ENCODE assay signal across 17 cellular contexts in genomic region chr16:56202036-56202435, GRCh38. TPM values are rescaled to one million over a fixed set of nuclear protein-coding genes. Genes with fewer than 3 reads are reported as not detected.
A peak's percentile ranks its signal among the peaks of the same experiment; 100 is the strongest.
DNase-seq lines count a peak whose midpoint lies in the region; ATAC-seq, FAIRE-seq and TF ChIP-seq lines count a peak whose summit lies in the region.
"Had no signal": no experiment of that assay in that cellular context is flagged by ENCODE, and none has a peak within 500 bp of the region (broad histone marks: within the 10 kb centered on the region; RNA-seq: fewer than 3 reads in every experiment).

No MANE protein-coding gene starts in this region.

- H3K4me1 ChIP-seq in PC-9 (replicated peaks; ENCODE audit: insufficient read depth) = peaks cover 15% of the 10 kb centered on the region
- H3K4me1 ChIP-seq: thyroid gland had no signal

- CTCF ChIA-PET in PC-9 (lab: Charles Lee) = no interaction called here

- no peaks in the 10 kb centered on the region for H3F3A ChIP-seq in PC-9 (ENCODE audit: insufficient read depth, low read depth)

- FAIRE-seq in RCC 7860 (lab: Jason Lieb, UNC) = no peak
- FAIRE-seq: endometrium, H54 had no signal

- peak; percentile 36 to 39 for ATAC-seq in activated CD4-positive, CD25-positive, alpha-beta regulatory T cell treated with anti-CD3 and anti-CD28 coated beads, Interleukin-2, amount 50 U/mL, for 24 hours
- ATAC-seq in left lobe of liver (peak; percentile 57), HG03280 (IDR thresholded peaks at IDR 0.05; ENCODE audit: unreplicated experiment) (no peak)

- H3K79me2 ChIP-seq in PC-9 (ENCODE audit: low read depth) = no peaks in the 10 kb centered on the region

- no peak for TF ChIP-seq CTCF in PC-9 (conservative IDR thresholded peaks at IDR 0.05)

- no peaks in the 10 kb centered on the region for H3K27me3 ChIP-seq in PC-9 (ENCODE audit: insufficient read depth, low read depth)
- H3K27me3 ChIP-seq: heart left ventricle, ovary, thyroid gland had no signal

- no peak for DNase-seq in activated CD4-positive, CD25-positive, alpha-beta regulatory T cell treated with anti-CD3 and anti-CD28 coated beads, Interleukin-2, amount 50 U/mL, for 72 hours
- DNase-seq in EL (peak; percentile 66), PC-9 (peak in 1 of 2 experiments; percentile 62), left lobe of liver (ENCODE audit: low spot score) (peak; percentile 72), RCC 7860 (ENCODE audit: low spot score) (no peak), NCI-H510A treated with DMSO at 0.1 percent for 48 hours (lab: John Stamatoyannopoulos, UW) (no peak)
- DNase-seq: heart left ventricle, KBM-7, mesenchymal stem cell, NCI-H510A, ovary, thyroid gland had no signal

- H4K20me1 ChIP-seq in PC-9 (ENCODE audit: insufficient read depth) = no peaks in the 10 kb centered on the region; the same call in 1 of the 2 replicates

- POLR2A ChIA-PET in PC-9 (lab: Charles Lee; ENCODE audit: unreplicated experiment) = no interaction called here

- no peak overlapping the region for H3K4me3 ChIP-seq in PC-9
- H3K4me3 ChIP-seq: heart left ventricle, ovary, SK-N-MC, thyroid gland had no signal

- peak overlapping the region; percentile 29 for H3K4me2 ChIP-seq in PC-9

- H3K27ac ChIP-seq in PC-9 = no peak overlapping the region
- H3K27ac ChIP-seq: ovary, SK-N-MC, thyroid gland had no signal

- no peaks in the 10 kb centered on the region for H3K9me2 ChIP-seq in PC-9 (ENCODE audit: insufficient read depth)

- intact Hi-C loops in PC-9 (cut with micrococcal nuclease; ENCODE audit: unreplicated experiment) = loop anchor here (5.0 kb wide), 1 partner anchor 45 kb away; no protein-coding TSS in a partner anchor

- no TSS peak for BruUV-seq in PC-9 (replicated peaks; lab: Mats Ljungman, UMichigan)

- H3K9me3 ChIP-seq in PC-9 (ENCODE audit: insufficient read depth, low read depth) = no peaks in the 10 kb centered on the region
- H3K9me3 ChIP-seq: heart left ventricle, ovary, thyroid gland had no signal

- no peaks in the 10 kb centered on the region for H3K36me3 ChIP-seq in PC-9 (ENCODE audit: low read depth)
- H3K36me3 ChIP-seq: heart left ventricle, ovary, thyroid gland had no signal

- no peak overlapping the region for H2AFZ ChIP-seq in PC-9

RNA-seq across cellular contexts. Expression of gene GNAO1, which starts 10.7 kb away (rescaled TPM):
- total RNA-seq in PC-9 (2021) (2.8 and 3.9 TPM in 2 replicates), left lobe of liver (24.4 TPM)

Comparison
In these comparisons a context has a peak if more than half of its experiments do, and no peak if none do; other contexts are left out.
1. DNase-seq: peak in EL (single experiment) and left lobe of liver (single experiment); none in activated CD4-positive, CD25-positive, alpha-beta regulatory T cell treated with anti-CD3 and anti-CD28 coated beads, Interleukin-2, amount 50 U/mL, for 72 hours (single experiment), RCC 7860 (single experiment) and NCI-H510A treated with DMSO at 0.1 percent for 48 hours (single experiment).